In genomic region chr2:188512456-188512855, GRCh38 we compare ENCODE assay signal across 8 cellular contexts.
A peak's percentile ranks its signal among the peaks of the same experiment; 100 is the strongest.
DNase-seq lines count a peak whose midpoint lies in the region; ATAC-seq and TF ChIP-seq lines count a peak whose summit lies in the region.

No MANE protein-coding gene starts in this region.

- H3K36me3 ChIP-seq in OCI-LY3 (replicated peaks; ENCODE audit: low read depth, low read length) (no peaks in the 10 kb centered on the region), MG63 (no peaks in the 10 kb centered on the region)

- H2AFZ ChIP-seq in OCI-LY3 (ENCODE audit: low read depth, low read length) = peak overlapping the region; percentile 83

- H3K9ac ChIP-seq in OCI-LY3 (ENCODE audit: low read length) = peak overlapping the region; percentile 36

- peak overlapping the region; percentile 58 for H3K4me2 ChIP-seq in OCI-LY3 (ENCODE audit: low read length)

- peaks cover 13% of the 10 kb centered on the region for H3K4me1 ChIP-seq in OCI-LY3 (ENCODE audit: low read length)

- H3K4me3 ChIP-seq in OCI-LY3 (ENCODE audit: low read length) (peak overlapping the region; percentile 61), MG63 (no peak overlapping the region)

- H3K9me3 ChIP-seq in OCI-LY3 (ENCODE audit: insufficient read depth, low read length) (no peaks in the 10 kb centered on the region), MG63 (no peaks in the 10 kb centered on the region)

- DNase-seq in SIG-M5 treated with dmso at 0.1 percent for 504 hours (lab: John Stamatoyannopoulos, UW; ENCODE audit: unreplicated experiment) = peak; percentile 57
- DNase-seq in SIG-M5 (lab: John Stamatoyannopoulos, UW) = no peak
- peak; percentile 6 for DNase-seq in epithelial cell of prostate (ENCODE audit: low read depth, low spot score)
- DNase-seq in putamen (ENCODE audit: low spot score) = peak; percentile 28
- DNase-seq in stimulated activated CD4-positive, alpha-beta T cell treated with anti-CD3 and anti-CD28 coated beads, Interleukin-4, amount 100 ng/mL, for 24 hours = no peak
- no peak for DNase-seq in MG63

- ATAC-seq in HG03565 (IDR thresholded peaks at IDR 0.05; ENCODE audit: unreplicated experiment) = peak; percentile 56

- H3K27me3 ChIP-seq in OCI-LY3 (ENCODE audit: low read depth, low read length) (no peaks in the 10 kb centered on the region), MG63 (no peaks in the 10 kb centered on the region)

- no peak overlapping the region for H3K27ac ChIP-seq in OCI-LY3 (ENCODE audit: low read length)
- H3K27ac ChIP-seq in epithelial cell of prostate = no peak overlapping the region

- H4K20me1 ChIP-seq in OCI-LY3 (ENCODE audit: insufficient read depth, low read length) = no peaks in the 10 kb centered on the region

- TF ChIP-seq CTCF in OCI-LY3 (IDR thresholded peaks at IDR 0.05; ENCODE audit: low read depth, low read length) = peak; percentile 76

- no peaks in the 10 kb centered on the region for H3K79me2 ChIP-seq in OCI-LY3 (ENCODE audit: low read length)

Comparison
In these comparisons a context has a peak if more than half of its experiments do, and no peak if none do; other contexts are left out.
1. DNase-seq: peak in SIG-M5 treated with dmso at 0.1 percent for 504 hours (single experiment), epithelial cell of prostate (single experiment) and putamen (single experiment); none in SIG-M5 (single experiment), stimulated activated CD4-positive, alpha-beta T cell treated with anti-CD3 and anti-CD28 coated beads, Interleukin-4, amount 100 ng/mL, for 24 hours (single experiment) and MG63 (single experiment).